Comparison of ENCODE assay signal across 1 cellular context in the genomic region with DNA sequence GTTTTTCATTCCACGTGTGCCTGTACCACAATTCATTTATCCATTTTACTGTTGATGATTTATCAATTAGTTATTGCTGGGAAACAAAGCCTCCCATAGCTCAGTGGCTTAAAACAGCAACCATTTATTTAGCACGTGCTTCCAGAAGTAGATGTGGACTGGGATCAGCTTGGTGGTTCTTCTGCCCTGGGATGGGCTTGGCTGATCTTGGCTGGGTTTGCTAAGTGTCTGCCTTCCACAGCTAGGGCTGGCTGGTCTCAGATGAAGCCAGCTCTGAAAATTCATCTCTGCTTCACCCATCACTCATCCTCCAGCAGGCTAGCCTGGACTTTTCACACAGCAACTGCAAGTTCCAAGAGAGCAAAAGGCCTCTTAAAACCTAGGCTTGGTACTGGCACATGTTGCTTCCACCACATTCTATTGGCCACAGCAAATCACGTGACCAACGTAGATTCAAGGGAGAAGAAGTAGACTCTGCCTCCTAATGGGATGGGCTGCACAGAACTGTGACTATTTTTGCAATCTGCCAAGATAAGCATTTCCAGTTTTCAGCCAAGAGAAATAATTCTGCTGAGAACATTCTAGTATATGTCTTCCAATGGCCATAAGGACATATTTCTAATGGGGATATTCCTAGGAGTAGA.
TF ChIP-seq lines count a peak whose summit lies in the region.

No MANE protein-coding gene starts in this region.

TF ChIP-seq in HepG2, 621 proteins besides CTCF, POLR2A, EP300 and RAD21 (continued from another document):
- TF ChIP-seq, protein P1, sequence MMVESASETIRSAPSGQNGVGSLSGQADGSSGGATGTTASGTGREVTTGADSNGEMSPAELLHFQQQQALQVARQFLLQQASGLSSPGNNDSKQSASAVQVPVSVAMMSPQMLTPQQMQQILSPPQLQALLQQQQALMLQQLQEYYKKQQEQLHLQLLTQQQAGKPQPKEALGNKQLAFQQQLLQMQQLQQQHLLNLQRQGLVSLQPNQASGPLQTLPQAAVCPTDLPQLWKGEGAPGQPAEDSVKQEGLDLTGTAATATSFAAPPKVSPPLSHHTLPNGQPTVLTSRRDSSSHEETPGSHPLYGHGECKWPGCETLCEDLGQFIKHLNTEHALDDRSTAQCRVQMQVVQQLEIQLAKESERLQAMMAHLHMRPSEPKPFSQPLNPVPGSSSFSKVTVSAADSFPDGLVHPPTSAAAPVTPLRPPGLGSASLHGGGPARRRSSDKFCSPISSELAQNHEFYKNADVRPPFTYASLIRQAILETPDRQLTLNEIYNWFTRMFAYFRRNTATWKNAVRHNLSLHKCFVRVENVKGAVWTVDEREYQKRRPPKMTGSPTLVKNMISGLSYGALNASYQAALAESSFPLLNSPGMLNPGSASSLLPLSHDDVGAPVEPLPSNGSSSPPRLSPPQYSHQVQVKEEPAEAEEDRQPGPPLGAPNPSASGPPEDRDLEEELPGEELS (CRISPR knock-in tag; IDR thresholded peaks at IDR 0.05): no peak
- TF ChIP-seq HNRNPLL (IDR thresholded peaks at IDR 0.05; ENCODE audit: low read depth, low read length, poor library complexity, severe bottlenecking) (no peak), YY1 (IDR thresholded peaks at IDR 0.05; ENCODE audit: insufficient read depth, insufficient replicate concordance, low read depth, low read length) (no peak), ZNF547 (CRISPR knock-in tag; IDR thresholded peaks at IDR 0.05) (no peak), RAD51 (IDR thresholded peaks at IDR 0.05; ENCODE audit: borderline replicate concordance) (peak; percentile 49; the same call in 1 of the 2 replicates), ZNF549 (CRISPR knock-in tag; IDR thresholded peaks at IDR 0.05) (no peak), JARID2 (CRISPR knock-in tag; IDR thresholded peaks at IDR 0.05; ENCODE audit: insufficient replicate concordance) (no peak), NFYB (CRISPR knock-in tag; IDR thresholded peaks at IDR 0.05) (peak; percentile 23; the same call in 1 of the 2 replicates), ZNF788 (CRISPR knock-in tag; IDR thresholded peaks at IDR 0.05; ENCODE audit: borderline replicate concordance) (no peak), FOXK2 (IDR thresholded peaks at IDR 0.05) (no peak), PITX1 (CRISPR knock-in tag; IDR thresholded peaks at IDR 0.05) (no peak), KLF11 (CRISPR knock-in tag; IDR thresholded peaks at IDR 0.05) (no peak), ZNF441 (CRISPR knock-in tag; IDR thresholded peaks at IDR 0.05; ENCODE audit: borderline replicate concordance) (no peak), ZNF44 (CRISPR knock-in tag; IDR thresholded peaks at IDR 0.05) (no peak), ZNF580 (CRISPR knock-in tag; IDR thresholded peaks at IDR 0.05; ENCODE audit: borderline replicate concordance, low read depth) (no peak), TBP (CRISPR knock-in tag; IDR thresholded peaks at IDR 0.05) (no peak), JUND (CRISPR knock-in tag; IDR thresholded peaks at IDR 0.05) (no peak), PHF21A (CRISPR knock-in tag; IDR thresholded peaks at IDR 0.05) (no peak), ZNF691 (CRISPR knock-in tag; IDR thresholded peaks at IDR 0.05; ENCODE audit: borderline replicate concordance, low read depth) (no peak), ZIK1 (CRISPR knock-in tag; IDR thresholded peaks at IDR 0.05; ENCODE audit: borderline replicate concordance, low read depth) (no peak), ZNF225 (CRISPR knock-in tag; IDR thresholded peaks at IDR 0.05) (no peak)
- TF ChIP-seq, protein P2, sequence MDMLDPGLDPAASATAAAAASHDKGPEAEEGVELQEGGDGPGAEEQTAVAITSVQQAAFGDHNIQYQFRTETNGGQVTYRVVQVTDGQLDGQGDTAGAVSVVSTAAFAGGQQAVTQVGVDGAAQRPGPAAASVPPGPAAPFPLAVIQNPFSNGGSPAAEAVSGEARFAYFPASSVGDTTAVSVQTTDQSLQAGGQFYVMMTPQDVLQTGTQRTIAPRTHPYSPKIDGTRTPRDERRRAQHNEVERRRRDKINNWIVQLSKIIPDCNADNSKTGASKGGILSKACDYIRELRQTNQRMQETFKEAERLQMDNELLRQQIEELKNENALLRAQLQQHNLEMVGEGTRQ (IDR thresholded peaks at IDR 0.05; ENCODE audit: low read depth, low read length): peak; percentile 76
- TF ChIP-seq, protein P2 (CRISPR knock-in tag; IDR thresholded peaks at IDR 0.05; ENCODE audit: borderline replicate concordance): no peak
